In genomic region chr20:49914310-49915117, GRCh38 we compare ENCODE assay signal across 8 cellular contexts. TPM values are rescaled to one million over a fixed set of nuclear protein-coding genes. Genes with fewer than 3 reads are reported as not detected.
DNase-seq lines count a peak whose midpoint lies in the region; ATAC-seq and TF ChIP-seq lines count a peak whose summit lies in the region.

No MANE protein-coding gene starts in this region.

- ATAC-seq in lower lobe of right lung: no peak

- H3K4me1 ChIP-seq in Karpas-422 (ENCODE audit: low read length): peaks cover 25% of the 10 kb centered on the region
- peaks cover 38% of the 10 kb centered on the region for H3K4me1 ChIP-seq in lower lobe of right lung
- H3K4me1 ChIP-seq in tibial nerve: peaks cover 0 to 62% (median 27%) of the 10 kb centered on the region in 4 donors

- peak overlapping the region; percentile 89 for H3K9ac ChIP-seq in Karpas-422 (ENCODE audit: low read length)

- no peaks in the 10 kb centered on the region for H3K36me3 ChIP-seq in Karpas-422 (ENCODE audit: insufficient read depth, low read length)
- peaks cover 11% of the 10 kb centered on the region for H3K36me3 ChIP-seq in lower lobe of right lung
- peaks cover 0 to 8% (median 0%) of the 10 kb centered on the region in 3 donors for H3K36me3 ChIP-seq in tibial nerve

- intact Hi-C loops in MCF 10A (cut with micrococcal nuclease) (no loop called here), lower lobe of right lung (cut with DNase I) (no loop called here)

- H3K9me3 Mint-ChIP-seq in MCF 10A (ENCODE audit: unreplicated experiment): no peaks in the 10 kb centered on the region

- H3K4me3 Mint-ChIP-seq in MCF 10A (ENCODE audit: unreplicated experiment): peak overlapping the region; percentile 90

- H3K9me2 ChIP-seq in Karpas-422 (replicated peaks; ENCODE audit: insufficient read depth, low read length): no peaks in the 10 kb centered on the region

- TSS peak; percentile 30 for BruUV-seq in MCF 10A (replicated peaks; lab: Mats Ljungman, UMichigan)

- peak overlapping the region; percentile 75 for H3K4me2 ChIP-seq in Karpas-422 (ENCODE audit: low read depth, low read length, poor library complexity, severe bottlenecking)

- CTCF ChIA-PET in MCF 10A (lab: Yijun Ruan, JAX): interaction anchor here (0.5 to 2.2 kb wide), 15 partner anchors 9 to 497 kb away, joined by 3 to 13 read pairs (median 4); no protein-coding TSS in a partner anchor

- TF ChIP-seq CTCF in MCF 10A (IDR thresholded peaks at IDR 0.05; ENCODE audit: unreplicated experiment): no peak
- TF ChIP-seq CTCF in lower lobe of right lung (IDR thresholded peaks at IDR 0.05): no peak
- TF ChIP-seq CTCF in tibial nerve (IDR thresholded peaks at IDR 0.05): no peak

- H3K27me3 Mint-ChIP-seq in MCF 10A (ENCODE audit: insufficient read depth, unreplicated experiment): no peaks in the 10 kb centered on the region

- H3K36me3 Mint-ChIP-seq in MCF 10A (ENCODE audit: insufficient read depth, unreplicated experiment): peaks cover 18% of the 10 kb centered on the region

- WGBS in tibial nerve, 2 donors: 3 to 4% methylated on average over 18 to 19 of the region's 19 CpGs

- no peak for TF ChIP-seq POLR2A in tibial nerve (IDR thresholded peaks at IDR 0.05)

- H3K4me3 ChIP-seq in Karpas-422 (ENCODE audit: low read length) (peak overlapping the region; percentile 94), lower lobe of right lung (peak overlapping the region; percentile 88), tibial nerve (peak overlapping the region; percentile 82 to 100 (median 96))

- H3K9me3 ChIP-seq in Karpas-422 (ENCODE audit: low read length) (no peaks in the 10 kb centered on the region), lower lobe of right lung (no peaks in the 10 kb centered on the region), tibial nerve (no peaks in the 10 kb centered on the region)

- peaks cover 55% of the 10 kb centered on the region for H3K79me2 ChIP-seq in Karpas-422 (ENCODE audit: low read length)

- no peak for TF ChIP-seq EP300 in tibial nerve (IDR thresholded peaks at IDR 0.05)

- H3K27ac ChIP-seq in Karpas-422 (ENCODE audit: low read length) (no peak overlapping the region), lower lobe of right lung (peak overlapping the region; percentile 97), tibial nerve (peak overlapping the region; percentile 94 to 100 (median 100))

- peaks cover 9% of the 10 kb centered on the region; the same call in 1 of the 2 replicates for H4K20me1 ChIP-seq in Karpas-422 (ENCODE audit: insufficient read depth, low read depth, low read length)

- H2AFZ ChIP-seq in Karpas-422 (ENCODE audit: low read length): no peak overlapping the region

- H3K27ac Mint-ChIP-seq in MCF 10A (ENCODE audit: low read depth, unreplicated experiment): peak overlapping the region; percentile 99

- H3K27me3 ChIP-seq in Karpas-422 (ENCODE audit: low read length): no peaks in the 10 kb centered on the region
- H3K27me3 ChIP-seq in lower lobe of right lung (ENCODE audit: low read depth): no peaks in the 10 kb centered on the region
- H3K27me3 ChIP-seq in tibial nerve: no peaks in the 10 kb centered on the region

- DNase-seq in NCI-H2227 (lab: John Stamatoyannopoulos, UW; ENCODE audit: unreplicated experiment) (peak; percentile 37), NCI-H2227 treated with DMSO at 0.1 percent for 48 hours (lab: John Stamatoyannopoulos, UW) (no peak), Karpas-422 (peak; percentile 62), MCF 10A (ENCODE audit: unreplicated experiment) (no peak), lower lobe of right lung (no peak), tibial nerve (ENCODE audit: low spot score in 2 of 2) (no peak), mesenteric fat pad (ENCODE audit: low spot score) (no peak), NCI-H526 (lab: John Stamatoyannopoulos, UW) (no peak)

- peaks cover 18% of the 10 kb centered on the region for H3K4me1 Mint-ChIP-seq in MCF 10A (ENCODE audit: insufficient read depth, unreplicated experiment)

- POLR2A ChIA-PET in MCF 10A (lab: Yijun Ruan, JAX): interaction anchor here (0.6 to 7.9 kb wide), 20 partner anchors 11 to 727 kb away, joined by 3 to 146 read pairs (median 3); partner anchors contain the start of gene RNF114

RNA-seq across cellular contexts. Expression of gene SPATA2, which starts 0.8 kb away (rescaled TPM):
- 3.1 and 3.5 TPM in 2 replicates for total RNA-seq in Karpas-422 (2014; rRNA removed; shearing (Covaris generic); ENCODE audit: low replicate concordance)
- total RNA-seq in MCF 10A (2022) (5.5 and 8.6 TPM in 2 replicates), lower lobe of right lung (7.2 TPM), tibial nerve (1 to 10 TPM; 4.4 to 7.2 (median 6.3) TPM), mesenteric fat pad (4.9 TPM)

RNA-seq across cellular contexts. Expression of gene RNF114, which starts 21.7 kb away (rescaled TPM):
- total RNA-seq in Karpas-422 (2014; rRNA removed; shearing (Covaris generic); ENCODE audit: low replicate concordance): 34.2 and 38.1 TPM in 2 replicates
- total RNA-seq in MCF 10A (2022): 40.0 and 48.6 TPM in 2 replicates
- 63.0 TPM for total RNA-seq in lower lobe of right lung
- 100 to 1,000 TPM; 211 to 311 (median 272) TPM for total RNA-seq in tibial nerve
- 59.9 TPM for total RNA-seq in mesenteric fat pad

Comparison
In these comparisons a context has a peak if more than half of its experiments do, and no peak if none do; other contexts are left out.
1. DNase-seq: peak in NCI-H2227 (single experiment) and Karpas-422 (single experiment); none in NCI-H2227 treated with DMSO at 0.1 percent for 48 hours (single experiment), MCF 10A (single experiment), lower lobe of right lung (single experiment), tibial nerve (0 of 2), mesenteric fat pad (single experiment) and NCI-H526 (0 of 2).
2. Peak in every context shown above with its lines, with median percentiles within 50 percentile points of each other: H3K4me3 ChIP-seq.